Comparison of ENCODE assay signal across 8 cellular contexts in genomic region chr4:152258804-152259708, GRCh38.
DNase-seq lines count a peak whose midpoint lies in the region; ATAC-seq, FAIRE-seq and TF ChIP-seq lines count a peak whose summit lies in the region.
"Had no signal": no experiment of that assay in that cellular context is flagged by ENCODE, and none has a peak within 500 bp of the region (broad histone marks: within the 10 kb centered on the region; RNA-seq: fewer than 3 reads in every experiment).

No MANE protein-coding gene starts in this region.

- H4K12ac ChIP-seq in trophoblast cell (ENCODE audit: low read depth, low read length), result peak overlapping the region; percentile 89

- H3K79me2 ChIP-seq in H9 (ENCODE audit: insufficient read depth, low read length) (no peaks in the 10 kb centered on the region), trophoblast cell (ENCODE audit: control insufficient read depth, insufficient read depth, low read length, poor library complexity) (peaks cover 2% of the 10 kb centered on the region)

- H2AFZ ChIP-seq in H9 (ENCODE audit: low read length) (peak overlapping the region; percentile 75), trophoblast cell (ENCODE audit: insufficient read depth, low read length, poor library complexity) (no peak overlapping the region)

- TF ChIP-seq POLR2A in esophagus muscularis mucosa (IDR thresholded peaks at IDR 0.05; ENCODE audit: low read depth), result no peak

- H3K4ac ChIP-seq in H9 (ENCODE audit: low read depth, low read length) (no peak overlapping the region), trophoblast cell (ENCODE audit: low read depth, low read length) (peak overlapping the region; percentile 44)

- no peak overlapping the region for H3K56ac ChIP-seq in H9 (ENCODE audit: insufficient read length, low read depth, low read length)

- H2BK120ac ChIP-seq in H9 (ENCODE audit: low read depth, low read length, poor library complexity, severe bottlenecking), result no peak overlapping the region
- H2BK120ac ChIP-seq in trophoblast cell (ENCODE audit: insufficient read depth, low read length, poor library complexity), result peak overlapping the region; percentile 97

- no peak overlapping the region; a peak in 1 of 5 replicates for H3K4me3 Mint-ChIP-seq in H9

- H3K9ac ChIP-seq in H9 (ENCODE audit: extremely low read depth, insufficient read length, low read length), result no peak overlapping the region
- H3K9ac ChIP-seq in trophoblast cell (ENCODE audit: low read length), result no peak overlapping the region

- no peak overlapping the region for H3K4me2 ChIP-seq in H9 (ENCODE audit: insufficient read depth, insufficient read length, low read length)
- H3K4me2 ChIP-seq in trophoblast cell (ENCODE audit: low read length), result peak overlapping the region; percentile 8

- H4K91ac ChIP-seq in H9 (ENCODE audit: insufficient read length, low read depth, low read length) (no peak overlapping the region), trophoblast cell (ENCODE audit: low read depth, low read length) (peak overlapping the region; percentile 99)

- TF ChIP-seq CTCF in H9 (conservative IDR thresholded peaks at IDR 0.05), result no peak
- no peak for TF ChIP-seq CTCF in esophagus muscularis mucosa (IDR thresholded peaks at IDR 0.05)

- H3K27me3 ChIP-seq in H9 (ENCODE audit: insufficient read depth, low read length) (no peaks in the 10 kb centered on the region), esophagus muscularis mucosa (no peaks in the 10 kb centered on the region), trophoblast cell (ENCODE audit: insufficient read depth, low read length) (no peaks in the 10 kb centered on the region)

- H3K79me1 ChIP-seq in H9 (ENCODE audit: insufficient read depth, low read depth, low read length, poor library complexity, severe bottlenecking) (no peaks in the 10 kb centered on the region), trophoblast cell (ENCODE audit: low read length) (peaks cover 9% of the 10 kb centered on the region)

- H3K9me3 Mint-ChIP-seq in H9, result peaks cover 7 to 14% of the 10 kb centered on the region in 2 experiments; a peak in 4 of 5 replicates

- no peak overlapping the region for H3K27ac Mint-ChIP-seq in H9

- H3K14ac ChIP-seq in H9 (ENCODE audit: insufficient read depth, low read length) (no peak overlapping the region), trophoblast cell (ENCODE audit: low read length) (peak overlapping the region; percentile 84)

- no peak overlapping the region for H3T11ph ChIP-seq in H9 (ENCODE audit: low read length)

- H2AK5ac ChIP-seq in H9 (ENCODE audit: insufficient read length, low read length) (no peak overlapping the region), trophoblast cell (ENCODE audit: low read length) (peak overlapping the region; percentile 88)

- FAIRE-seq in RCC 7860 (lab: Jason Lieb, UNC), result no peak

- H2BK5ac ChIP-seq in H9 (ENCODE audit: insufficient read length, low read length) (no peak overlapping the region), trophoblast cell (ENCODE audit: low read depth, low read length, poor library complexity) (peak overlapping the region; percentile 88)

- no peak for DNase-seq in H9
- DNase-seq in RCC 7860 (ENCODE audit: low spot score), result peak; percentile 63
- DNase-seq in esophagus muscularis mucosa (ENCODE audit: extremely low spot score), result peak; percentile 60
- peak in 1 of 2 donors; percentile 26 for DNase-seq in trophoblast cell
- DNase-seq in activated effector memory CD4-positive, alpha-beta T cell treated with Interleukin-2 at 50 U/mL for 16 hours, result no peak
- DNase-seq in effector CD4-positive, alpha-beta T cell, result no peak
- DNase-seq: activated gamma-delta T cell had no signal

- H2BK12ac ChIP-seq in H9 (ENCODE audit: insufficient read length, low read depth, low read length) (no peak overlapping the region), trophoblast cell (ENCODE audit: low read length) (peak overlapping the region; percentile 93)

- TF ChIP-seq EP300 in esophagus muscularis mucosa (IDR thresholded peaks at IDR 0.05), result no peak

- no peak overlapping the region for H3K4me3 ChIP-seq in esophagus muscularis mucosa
- no peak overlapping the region for H3K4me3 ChIP-seq in trophoblast cell (ENCODE audit: low read depth, low read length)

- no peaks in the 10 kb centered on the region for H3K27me3 Mint-ChIP-seq in H9 (ENCODE audit: low read depth)

- no peak overlapping the region for H4K5ac ChIP-seq in H9 (ENCODE audit: insufficient read length, low read depth, low read length)

- peaks cover 0 to 9% (median 6%) of the 10 kb centered on the region in 3 experiments; a peak in 3 of 7 replicates for H3K36me3 Mint-ChIP-seq in H9 (ENCODE audit: insufficient read depth in 1 of 3, low read depth in 3 of 3)

- intact Hi-C loops in esophagus muscularis mucosa (cut with DNase I), result no loop called here

- H3K27ac ChIP-seq in H9 (ENCODE audit: insufficient read length, low read depth, low read length) (no peak overlapping the region), esophagus muscularis mucosa (replicated peaks in 1 of 4) (no peak overlapping the region), trophoblast cell (ENCODE audit: low read depth, low read length) (peak overlapping the region; percentile 57)

- H3K36me3 ChIP-seq in esophagus muscularis mucosa (no peaks in the 10 kb centered on the region), trophoblast cell (ENCODE audit: control insufficient read depth in 1 of 2, insufficient read depth in 2 of 2, low read length in 2 of 2) (no peaks in the 10 kb centered on the region)

- no peaks in the 10 kb centered on the region for H4K20me1 ChIP-seq in H9 (ENCODE audit: control insufficient read depth, insufficient read depth, insufficient read length)

- H2BK15ac ChIP-seq in H9 (ENCODE audit: low read depth, low read length), result no peak overlapping the region

- H3K4me1 ChIP-seq in H9 (ENCODE audit: insufficient read depth, low read length) (peaks cover 4% of the 10 kb centered on the region), esophagus muscularis mucosa (peaks cover 0 to 14% (median 12%) of the 10 kb centered on the region in 4 donors), trophoblast cell (ENCODE audit: control insufficient read depth in 1 of 2, insufficient read depth in 2 of 2, low read length in 2 of 2) (peaks cover 5 to 12% of the 10 kb centered on the region in 2 experiments)

- H3K4me1 Mint-ChIP-seq in H9, result peaks cover 0 to 5% of the 10 kb centered on the region in 2 experiments; a peak in 2 of 4 replicates

- no peak overlapping the region for H4K8ac ChIP-seq in H9 (replicated peaks; ENCODE audit: insufficient read length, low read depth, low read length)
- peak overlapping the region; percentile 78 for H4K8ac ChIP-seq in trophoblast cell (ENCODE audit: low read depth, low read length)

- no peaks in the 10 kb centered on the region for H3K9me3 ChIP-seq in H9 (ENCODE audit: control insufficient read depth, low read depth, low read length)
- H3K9me3 ChIP-seq in esophagus muscularis mucosa, result peaks cover 0 to 6% (median 3%) of the 10 kb centered on the region in 4 donors
- H3K9me3 ChIP-seq in trophoblast cell (ENCODE audit: insufficient read depth, low read depth, low read length), result peaks cover 2% of the 10 kb centered on the region

- H3K23ac ChIP-seq in H9 (ENCODE audit: insufficient read length, low read depth, low read length) (no peak overlapping the region), trophoblast cell (ENCODE audit: low read length) (no peak overlapping the region)

- H3K23me2 ChIP-seq in H9 (ENCODE audit: insufficient read length, low read depth, low read length, poor library complexity, severe bottlenecking), result no peaks in the 10 kb centered on the region

- peak overlapping the region; percentile 13 for H3K18ac ChIP-seq in H9 (ENCODE audit: insufficient read length, low read depth, low read length)
- H3K18ac ChIP-seq in trophoblast cell (ENCODE audit: low read length), result peak overlapping the region; percentile 14

- no peak for ATAC-seq in GM21390 (IDR thresholded peaks at IDR 0.05; ENCODE audit: unreplicated experiment)

- no CpG with 5 or more reads among the region's 8 CpGs for WGBS in H9 (ENCODE audit: extremely low coverage, insufficient read length, low lambda C conversion rate)
- WGBS in esophagus muscularis mucosa, result 60% methylated on average over 8 of the region's 8 CpGs
- WGBS in trophoblast cell (ENCODE audit: extremely low coverage, insufficient coverage, insufficient read length), result no CpG with 5 or more reads among the region's 8 CpGs

- H2BK20ac ChIP-seq in H9 (ENCODE audit: low read depth, low read length, poor library complexity, severe bottlenecking), result no peak overlapping the region

Comparison
In these comparisons a context has a peak if more than half of its experiments do, and no peak if none do; other contexts are left out.
1. DNase-seq: peak in RCC 7860 (single experiment) and esophagus muscularis mucosa (single experiment); none in H9 (single experiment), activated effector memory CD4-positive, alpha-beta T cell treated with Interleukin-2 at 50 U/mL for 16 hours (single experiment) and effector CD4-positive, alpha-beta T cell (single experiment).